ENCODE assay signal across 20 cellular contexts in genomic region chr2:217481577-217481976, GRCh38.
DNase-seq lines count a peak whose midpoint lies in the region; ATAC-seq, FAIRE-seq and TF ChIP-seq lines count a peak whose summit lies in the region.
"Had no signal": no experiment of that assay in that cellular context is flagged by ENCODE, and none has a peak within 500 bp of the region (broad histone marks: within the 10 kb centered on the region; RNA-seq: fewer than 3 reads in every experiment).

No MANE protein-coding gene starts in this region.

- no peak overlapping the region for H2BK12ac ChIP-seq in mesenchymal stem cell (ENCODE audit: low read length in 2 of 2)

- ATAC-seq in sciatic nerve (peak; percentile 50), HG02981 (IDR thresholded peaks at IDR 0.05; ENCODE audit: unreplicated experiment) (no peak)
- ATAC-seq: CD8-positive, alpha-beta T cell had no signal

- H3K4ac ChIP-seq in mesenchymal stem cell (ENCODE audit: low read depth in 1 of 2, low read length in 2 of 2): no peak overlapping the region

- DNase-seq in AG10803 (ENCODE audit: low read depth) (peak; percentile 31), endodermal cell (no peak), mesenchymal stem cell (no peak), sciatic nerve (ENCODE audit: low spot score) (no peak), spleen (no peak), EL (no peak), GM19239 (ENCODE audit: insufficient read length, low spot score) (no peak)
- DNase-seq: ACHN; CD8-positive, alpha-beta T cell; COR-L47; DMS153; DMS79 treated with DMSO at 0.1 percent for 48 hours; GDM1; GOT3; IMR-90 had no signal

- no peak overlapping the region for H3K4me3 Mint-ChIP-seq in endodermal cell
- H3K4me3 Mint-ChIP-seq: CD14-positive monocyte; CD8-positive, alpha-beta T cell had no signal

- no peak overlapping the region for H2BK120ac ChIP-seq in mesenchymal stem cell (ENCODE audit: low read depth, low read length)

- H3K18ac ChIP-seq in mesenchymal stem cell (ENCODE audit: low read depth in 1 of 2, low read length in 2 of 2): no peak overlapping the region

- no peaks in the 10 kb centered on the region for H3K27me3 ChIP-seq in endodermal cell (ENCODE audit: control insufficient read depth, insufficient read depth, low read length, poor library complexity, severe bottlenecking)
- H3K27me3 ChIP-seq in mesenchymal stem cell (ENCODE audit: control insufficient read depth in 1 of 2, insufficient read depth in 1 of 2, low read length in 2 of 2): no peaks in the 10 kb centered on the region
- no peaks in the 10 kb centered on the region for H3K27me3 ChIP-seq in spleen (replicated peaks in 1 of 7)

- 94% methylated on average over 1 of the region's 1 CpG; no CpG with 5 or more reads in 1 of the 2 experiments for WGBS in endodermal cell (ENCODE audit: insufficient coverage in 1 of 2, insufficient read length in 1 of 2), 2 experiments
- WGBS in mesenchymal stem cell: no CpG with 5 or more reads among the region's 1 CpG
- 88 to 97% (median 91%) methylated on average over 1 of the region's 1 CpG for WGBS in spleen, 5 donors

- H3K9me3 ChIP-seq in endodermal cell (ENCODE audit: control insufficient read depth, low read length) (peaks cover 5% of the 10 kb centered on the region), mesenchymal stem cell (ENCODE audit: control insufficient read depth, low read length) (no peaks in the 10 kb centered on the region), spleen (no peaks in the 10 kb centered on the region)
- H3K9me3 ChIP-seq: HAP-1 had no signal

- no peaks in the 10 kb centered on the region for H3K27me3 Mint-ChIP-seq in endodermal cell (ENCODE audit: insufficient read depth)

- no peak overlapping the region for H2BK5ac ChIP-seq in mesenchymal stem cell (ENCODE audit: low read depth, low read length, poor library complexity, severe bottlenecking)

- intact Hi-C loops in sciatic nerve (cut with DNase I) (no loop called here), spleen (cut with DNase I; ENCODE audit: low total_unique reads) (no loop called here)

- no peaks in the 10 kb centered on the region for H3K36me3 Mint-ChIP-seq in endodermal cell (ENCODE audit: low read depth)
- H3K36me3 Mint-ChIP-seq: CD14-positive monocyte; CD8-positive, alpha-beta T cell had no signal

- H3K36me3 ChIP-seq in endodermal cell (ENCODE audit: control insufficient read depth, insufficient read depth, low read length) (no peaks in the 10 kb centered on the region), mesenchymal stem cell (ENCODE audit: control insufficient read depth in 1 of 2, insufficient read depth in 2 of 2, low read depth in 1 of 2, low read length in 2 of 2) (no peaks in the 10 kb centered on the region), spleen (no peaks in the 10 kb centered on the region)
- H3K36me3 ChIP-seq: HAP-1 had no signal

- TF ChIP-seq POLR2A in spleen (IDR thresholded peaks at IDR 0.05): no peak

- H3K23ac ChIP-seq in mesenchymal stem cell (ENCODE audit: low read length in 2 of 2): no peak overlapping the region

- no peak for FAIRE-seq in GM19239 (lab: Jason Lieb, UNC)
- FAIRE-seq: D721Med, GM12892 had no signal

- H3K4me1 ChIP-seq in endodermal cell (ENCODE audit: control insufficient read depth, insufficient read depth, low read length): peaks cover 5% of the 10 kb centered on the region
- peaks cover 2% of the 10 kb centered on the region for H3K4me1 ChIP-seq in mesenchymal stem cell (ENCODE audit: control insufficient read depth, insufficient read depth, low read depth, low read length)
- H3K4me1 ChIP-seq in spleen: peaks cover 0 to 9% (median 0%) of the 10 kb centered on the region in 6 donors
- H3K4me1 ChIP-seq: HAP-1 had no signal

- H4K8ac ChIP-seq in mesenchymal stem cell (ENCODE audit: low read length): no peak overlapping the region

- H2AFZ ChIP-seq in mesenchymal stem cell (ENCODE audit: low read depth, low read length): no peak overlapping the region

- H3K4me2 ChIP-seq in mesenchymal stem cell (ENCODE audit: low read length, poor library complexity, severe bottlenecking): no peak overlapping the region

- TF ChIP-seq CTCF in AG10803 (conservative IDR thresholded peaks at IDR 0.05; ENCODE audit: low read length) (no peak), endodermal cell (conservative IDR thresholded peaks at IDR 0.05) (no peak), spleen (IDR thresholded peaks at IDR 0.05 in 8 of 11, conservative IDR thresholded peaks at IDR 0.05 in 3 of 11) (no peak)

- H4K91ac ChIP-seq in mesenchymal stem cell (ENCODE audit: low read length): no peak overlapping the region

- H3K27ac ChIP-seq in endodermal cell (ENCODE audit: low read depth, low read length): no peak overlapping the region
- H3K27ac ChIP-seq in mesenchymal stem cell (ENCODE audit: low read length, poor library complexity, severe bottlenecking): no peak overlapping the region
- no peak overlapping the region for H3K27ac ChIP-seq in spleen

- H3K4me3 ChIP-seq in AG10803 (ENCODE audit: low read length) (no peak overlapping the region), endodermal cell (ENCODE audit: low read length) (peak overlapping the region; percentile 15), mesenchymal stem cell (ENCODE audit: insufficient read depth in 1 of 2, low read depth in 1 of 2, low read length in 2 of 2) (no peak overlapping the region), spleen (no peak overlapping the region)
- H3K4me3 ChIP-seq: HAP-1 had no signal

- H3K79me1 ChIP-seq in mesenchymal stem cell (replicated peaks; ENCODE audit: low read length, poor library complexity, severe bottlenecking): no peaks in the 10 kb centered on the region

- H3K9ac ChIP-seq in endodermal cell (ENCODE audit: extremely low read depth, low read length, poor library complexity, severe bottlenecking) (no peak overlapping the region), mesenchymal stem cell (ENCODE audit: low read length) (peak overlapping the region; percentile 36)

- no peak overlapping the region for H2BK15ac ChIP-seq in mesenchymal stem cell (ENCODE audit: low read depth, poor library complexity, severe bottlenecking)

- H3K4me1 Mint-ChIP-seq in endodermal cell: peaks cover 31% of the 10 kb centered on the region

- no peak overlapping the region for H2AK5ac ChIP-seq in mesenchymal stem cell (ENCODE audit: low read length, severe bottlenecking)

- H3K9me3 Mint-ChIP-seq in endodermal cell: no peaks in the 10 kb centered on the region
- H3K9me3 Mint-ChIP-seq: CD14-positive monocyte; CD8-positive, alpha-beta T cell had no signal

- no peak overlapping the region for H3K14ac ChIP-seq in mesenchymal stem cell (ENCODE audit: low read length in 2 of 2)

- H3K27ac Mint-ChIP-seq in endodermal cell: no peak overlapping the region
- H3K27ac Mint-ChIP-seq: CD14-positive monocyte; CD8-positive, alpha-beta T cell had no signal
